In the genomic region with DNA sequence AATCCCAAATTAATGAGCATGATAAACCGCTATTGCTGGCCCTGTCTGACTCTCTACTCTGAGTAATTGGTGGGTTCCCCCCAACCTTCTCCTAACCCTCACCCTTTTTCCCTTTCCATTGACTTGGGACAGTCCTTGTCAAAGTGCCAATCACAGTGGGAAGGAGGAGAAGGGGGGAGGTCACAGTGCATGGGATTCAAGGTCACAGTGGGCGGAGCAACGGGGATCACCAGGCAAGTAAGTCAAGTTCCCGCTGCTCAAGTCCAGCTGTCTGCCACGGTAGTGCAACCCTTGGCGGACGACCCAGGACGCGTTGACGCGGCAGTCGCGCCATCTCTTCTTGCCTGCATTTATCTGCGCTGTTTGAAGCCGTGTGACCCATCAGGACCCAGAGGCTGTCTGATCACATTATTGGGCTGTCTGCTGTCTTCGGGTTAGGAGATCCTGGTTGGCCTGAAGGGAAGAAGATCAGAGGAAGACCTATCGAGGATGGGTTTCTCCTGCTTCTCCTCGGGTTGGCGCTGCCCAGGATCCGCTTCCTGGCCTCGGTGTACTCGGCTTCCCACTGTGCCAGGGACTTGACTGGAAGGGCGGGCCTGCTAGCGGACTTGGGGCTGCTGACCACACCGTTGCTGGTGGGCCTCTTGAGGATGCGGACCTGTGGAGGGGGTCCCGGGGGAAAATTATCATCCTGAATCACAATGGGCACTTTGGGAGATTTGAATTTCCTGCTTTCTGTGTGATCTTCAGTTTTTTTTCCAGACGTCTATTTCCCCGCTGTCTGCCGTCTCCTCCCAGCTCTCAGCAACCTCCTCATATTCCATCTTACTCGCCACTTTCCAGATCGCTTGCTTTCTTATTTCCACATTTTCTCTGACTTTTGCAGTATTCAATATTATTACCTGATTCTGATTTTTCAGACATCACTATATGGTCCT, we compare ENCODE assay signal across 1 cellular context.
TF ChIP-seq lines count a peak whose summit lies in the region.

No MANE protein-coding gene starts in this region.

TF ChIP-seq in IMR-90, 13 proteins besides CTCF, POLR2A, EP300 and RAD21:
- TF ChIP-seq MAFK (IDR thresholded peaks at IDR 0.05; ENCODE audit: low read depth, low read length) = no peak
- TF ChIP-seq, protein P1, sequence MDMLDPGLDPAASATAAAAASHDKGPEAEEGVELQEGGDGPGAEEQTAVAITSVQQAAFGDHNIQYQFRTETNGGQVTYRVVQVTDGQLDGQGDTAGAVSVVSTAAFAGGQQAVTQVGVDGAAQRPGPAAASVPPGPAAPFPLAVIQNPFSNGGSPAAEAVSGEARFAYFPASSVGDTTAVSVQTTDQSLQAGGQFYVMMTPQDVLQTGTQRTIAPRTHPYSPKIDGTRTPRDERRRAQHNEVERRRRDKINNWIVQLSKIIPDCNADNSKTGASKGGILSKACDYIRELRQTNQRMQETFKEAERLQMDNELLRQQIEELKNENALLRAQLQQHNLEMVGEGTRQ (IDR thresholded peaks at IDR 0.05; ENCODE audit: low read depth, low read length) = no peak
